In genomic region chr1:15525043-15525958, GRCh38 we compare ENCODE assay signal across 8 cellular contexts. TPM values are rescaled to one million over a fixed set of nuclear protein-coding genes. Genes with fewer than 3 reads are reported as not detected.
DNase-seq lines count a peak whose midpoint lies in the region; ATAC-seq, FAIRE-seq and TF ChIP-seq lines count a peak whose summit lies in the region.

No MANE protein-coding gene starts in this region.

- H3K27ac Mint-ChIP-seq in stimulated activated naive CD8-positive, alpha-beta T cell treated with anti-CD3 and anti-CD28 coated beads, Interleukin-15, amount 100 ng/mL, for 72 hours: peak overlapping the region; percentile 96 to 99

- CTCF ChIA-PET in AG04449 (lab: Yijun Ruan, JAX): no interaction called here
- CTCF ChIA-PET in RWPE1 (lab: Yijun Ruan, JAX): interaction anchor here (0.6 kb wide), 1 partner anchor 1027 kb away, joined by 3 read pairs; no protein-coding TSS in a partner anchor
- CTCF ChIA-PET in HepG2 (lab: Yijun Ruan, JAX; ENCODE audit: low intra/inter-chr PET ratio, low total read pairs): no interaction called here

- no peaks in the 10 kb centered on the region; a peak in 1 of 5 replicates for H3K27me3 ChIP-seq in HepG2 (ENCODE audit: control insufficient read depth in 1 of 2, insufficient read depth in 2 of 2, low read length in 2 of 2)

- POLR2A ChIA-PET in AG04449 (lab: Yijun Ruan, JAX) (interaction anchor here (0.5 kb wide), 1 partner anchor 1528 kb away, joined by 3 read pairs; the partner anchor contains the start of gene SDHB), RWPE1 (lab: Yijun Ruan, JAX; ENCODE audit: low non-redundant PET) (interaction anchor here (0.5 kb wide), 1 partner anchor 156 kb away, joined by 3 read pairs; no protein-coding TSS in a partner anchor), HepG2 (lab: Yijun Ruan, JAX) (interaction anchor here (2.2 kb wide), 1 partner anchor 59 kb away, joined by 10 read pairs; the partner anchor contains the start of gene AGMAT)

- peak overlapping the region; percentile 96 for H3K4me2 ChIP-seq in HepG2 (ENCODE audit: low read depth, low read length)

- H3K4me1 Mint-ChIP-seq in stimulated activated naive CD8-positive, alpha-beta T cell treated with anti-CD3 and anti-CD28 coated beads, Interleukin-15, amount 100 ng/mL, for 72 hours: peaks cover 52% of the 10 kb centered on the region

- no peak for FAIRE-seq in HepG2 (lab: Jason Lieb, UNC)

- TF ChIP-seq EP300 in HepG2 (IDR thresholded peaks at IDR 0.05; ENCODE audit: low read depth in 2 of 2, low read length in 2 of 2) (no peak), HepG2 (CRISPR knock-in tag; IDR thresholded peaks at IDR 0.05; ENCODE audit: borderline replicate concordance) (no peak)

- H3K9me3 Mint-ChIP-seq in stimulated activated naive CD8-positive, alpha-beta T cell treated with anti-CD3 and anti-CD28 coated beads, Interleukin-15, amount 100 ng/mL, for 72 hours: no peaks in the 10 kb centered on the region

- under 1% methylated on average over 34 of the region's 41 CpGs for WGBS in HepG2 (ENCODE audit: low lambda C conversion rate)

- TF ChIP-seq RAD21 in HepG2 (CRISPR knock-in tag; IDR thresholded peaks at IDR 0.05): no peak

- DNase-seq in AG04449 (ENCODE audit: low read depth, low spot score) (peak; percentile 84), RWPE1 (ENCODE audit: low spot score) (peak; percentile 99), cerebellar nuclear complex (lab: John Stamatoyannopoulos, UW) (peak; percentile 90 to 91), HepG2 (ENCODE audit: low spot score) (peak; percentile 93)
- peak; percentile 100 for DNase-seq in stimulated activated naive CD8-positive, alpha-beta T cell treated with anti-CD3 and anti-CD28 coated beads, Interleukin-15, amount 100 ng/mL, for 72 hours

- TF ChIP-seq POLR2A in HepG2 (IDR thresholded peaks at IDR 0.05; ENCODE audit: insufficient read depth in 1 of 2, low read depth in 2 of 2, low read length in 2 of 2): no peak

- H3K4me1 ChIP-seq in HepG2 (ENCODE audit: insufficient read depth, low read length): peaks cover 36% of the 10 kb centered on the region

- 0 out of 5 replicates have a peak, but pooled peaks cover 0 to 2% of the 10 kb centered on the region in 2 experiments for H3K36me3 ChIP-seq in HepG2 (replicated peaks in 1 of 2; ENCODE audit: control insufficient read depth in 1 of 2, insufficient read depth in 2 of 2, low read length in 2 of 2)

- intact Hi-C loops in HepG2 (cut with micrococcal nuclease; ENCODE audit: unreplicated experiment): loop anchor here (10.0 kb wide), 1 partner anchor 80 kb away; no protein-coding TSS in a partner anchor

- peak overlapping the region; percentile 78 for H3K4me3 ChIP-seq in AG04449 (ENCODE audit: low read depth, low read length)
- H3K4me3 ChIP-seq in HepG2 (replicated peaks in 1 of 3; ENCODE audit: insufficient read depth in 1 of 3, low read depth in 2 of 3, low read length in 3 of 3): peak overlapping the region; percentile 69 to 83 (median 74)

- TF ChIP-seq CTCF in AG04449 (IDR thresholded peaks at IDR 0.05; ENCODE audit: insufficient read depth, low read length, missing control alignments) (no peak), RWPE1 (conservative IDR thresholded peaks at IDR 0.05; ENCODE audit: low read depth) (no peak), HepG2 (CRISPR knock-in tag; IDR thresholded peaks at IDR 0.05) (no peak)

- H3K4me3 Mint-ChIP-seq in stimulated activated naive CD8-positive, alpha-beta T cell treated with anti-CD3 and anti-CD28 coated beads, Interleukin-15, amount 100 ng/mL, for 72 hours: peak overlapping the region; percentile 93 to 95

- no peaks in the 10 kb centered on the region for H3K9me3 ChIP-seq in HepG2 (ENCODE audit: low read length)

- peaks cover 21% of the 10 kb centered on the region for H3K79me2 ChIP-seq in HepG2 (ENCODE audit: insufficient read depth, low read length)

- no TSS peak for BruUV-seq in HepG2 (replicated peaks; lab: Mats Ljungman, UMichigan)

- peaks cover 4% of the 10 kb centered on the region; the same call in 1 of the 2 replicates for H4K20me1 ChIP-seq in HepG2 (ENCODE audit: insufficient read depth, low read length)

- peak overlapping the region; percentile 66 for H3K9ac ChIP-seq in HepG2 (ENCODE audit: insufficient read depth, low read depth, low read length)

- H3K27ac ChIP-seq in RWPE1: peak overlapping the region; percentile 88
- H3K27ac ChIP-seq in HepG2 (ENCODE audit: extremely low read length, insufficient read depth, low read length): peak overlapping the region; percentile 40

- in situ Hi-C loops in HepG2 (cut with HindIII; ENCODE audit: extremely low pct_ligation_motif_present, low pct_unique_long_range_greater_than_20kb): no loop called here

- H3K27me3 Mint-ChIP-seq in stimulated activated naive CD8-positive, alpha-beta T cell treated with anti-CD3 and anti-CD28 coated beads, Interleukin-15, amount 100 ng/mL, for 72 hours: no peaks in the 10 kb centered on the region

- ATAC-seq in GM18517 (IDR thresholded peaks at IDR 0.05; ENCODE audit: unreplicated experiment) (peak; percentile 29), HG03097 (IDR thresholded peaks at IDR 0.05; ENCODE audit: low FRiP score, unreplicated experiment) (peak; percentile 38), HepG2 (peak; percentile 13), HG03095 (IDR thresholded peaks at IDR 0.05; ENCODE audit: unreplicated experiment) (no peak)
- ATAC-seq in stimulated activated naive CD8-positive, alpha-beta T cell treated with anti-CD3 and anti-CD28 coated beads, Interleukin-15, amount 100 ng/mL, for 72 hours: peak; percentile 62

- peak overlapping the region; percentile 44 for H2AFZ ChIP-seq in HepG2 (ENCODE audit: low read length)

RNA-seq across cellular contexts. Expression of gene CASP9, which starts 1.3 kb away (rescaled TPM):
- total RNA-seq in HepG2 (2016; rRNA removed; fragmentation: Illumina TruSeq; extraction: Trizol): 8.5 and 12.3 TPM in 2 replicates
- 1.1 and 1.3 TPM in 2 replicates for total RNA-seq in HepG2 (2016; cell fraction: cytosol; rRNA removed; fragmentation: Illumina TruSeq; extraction: Trizol; ENCODE audit: low read depth)
- 10.1 and 11.4 TPM in 2 replicates for total RNA-seq in HepG2 (2016; cell fraction: insoluble cytoplasmic fraction; rRNA removed; fragmentation: Illumina TruSeq; extraction: Trizol)
- total RNA-seq in HepG2 (2016; cell fraction: membrane; rRNA removed; fragmentation: Illumina TruSeq; extraction: Trizol): 3.7 and 4.1 TPM in 2 replicates
- 4.9 and 5.2 TPM in 2 replicates for total RNA-seq in HepG2 (2016; cell fraction: nucleus; rRNA removed; fragmentation: Illumina TruSeq; extraction: Trizol)
- polyA plus RNA-seq in HepG2 (2011; rRNA removed): 11.5 and 13.1 TPM in 2 replicates
- 10.4 and 11.1 TPM in 2 replicates for polyA plus RNA-seq in HepG2 (2011; cell fraction: cytosol; rRNA removed)
- 24.0 and 32.3 TPM in 2 replicates for polyA plus RNA-seq in HepG2 (2011; cell fraction: nucleus; rRNA removed)
- 4.9 and 7.1 TPM in 2 replicates for polyA plus RNA-seq in HepG2 (2012)
- polyA plus RNA-seq in HepG2 (2016; cell fraction: cytosol; fragmentation: Illumina TruSeq; extraction: Trizol; ENCODE audit: low read depth): 1.5 and 1.9 TPM in 2 replicates
- 11.9 and 12.9 TPM in 2 replicates for polyA plus RNA-seq in HepG2 (2016; cell fraction: insoluble cytoplasmic fraction; fragmentation: Illumina TruSeq; extraction: Trizol; ENCODE audit: low read depth)
- polyA plus RNA-seq in HepG2 (2016; cell fraction: membrane; fragmentation: Illumina TruSeq; extraction: Trizol; ENCODE audit: low read depth): 3.7 and 4.2 TPM in 2 replicates
- 12.8 and 13.5 TPM in 2 replicates for polyA plus RNA-seq in HepG2 (2016; cell fraction: nucleus; fragmentation: Illumina TruSeq; extraction: Trizol; ENCODE audit: insufficient read depth, low read depth)
- 14.4 and 219 TPM in 2 replicates for polyA minus RNA-seq in HepG2 (2011; rRNA and poly(A)+ RNA removed; ENCODE audit: low replicate concordance)
- 6.1 and 6.7 TPM in 2 replicates for polyA minus RNA-seq in HepG2 (2011; cell fraction: cytosol; rRNA and poly(A)+ RNA removed)
- 5.2 and 6.5 TPM in 2 replicates for polyA minus RNA-seq in HepG2 (2011; cell fraction: nucleus; rRNA and poly(A)+ RNA removed)

RNA-seq across cellular contexts. Expression of gene DNAJC16, which starts 1.3 kb away (rescaled TPM):
- total RNA-seq in HepG2 (2016; rRNA removed; fragmentation: Illumina TruSeq; extraction: Trizol): 10.7 and 15.4 TPM in 2 replicates
- 7.3 and 7.8 TPM in 2 replicates for total RNA-seq in HepG2 (2016; cell fraction: cytosol; rRNA removed; fragmentation: Illumina TruSeq; extraction: Trizol; ENCODE audit: low read depth)
- 7.8 and 13.6 TPM in 2 replicates for total RNA-seq in HepG2 (2016; cell fraction: insoluble cytoplasmic fraction; rRNA removed; fragmentation: Illumina TruSeq; extraction: Trizol)
- 5.1 and 5.5 TPM in 2 replicates for total RNA-seq in HepG2 (2016; cell fraction: membrane; rRNA removed; fragmentation: Illumina TruSeq; extraction: Trizol)
- 15.6 and 16.7 TPM in 2 replicates for total RNA-seq in HepG2 (2016; cell fraction: nucleus; rRNA removed; fragmentation: Illumina TruSeq; extraction: Trizol)
- polyA plus RNA-seq in HepG2 (2011; rRNA removed): 11.4 and 11.7 TPM in 2 replicates
- 3.9 and 5.8 TPM in 2 replicates for polyA plus RNA-seq in HepG2 (2011; cell fraction: cytosol; rRNA removed)
- 7.8 and 8.8 TPM in 2 replicates for polyA plus RNA-seq in HepG2 (2011; cell fraction: nucleus; rRNA removed)
- polyA plus RNA-seq in HepG2 (2012): 12.0 and 15.5 TPM in 2 replicates
- polyA plus RNA-seq in HepG2 (2016; cell fraction: cytosol; fragmentation: Illumina TruSeq; extraction: Trizol; ENCODE audit: low read depth): 0.53 and 0.67 TPM in 2 replicates
- 6.7 and 7.3 TPM in 2 replicates for polyA plus RNA-seq in HepG2 (2016; cell fraction: insoluble cytoplasmic fraction; fragmentation: Illumina TruSeq; extraction: Trizol; ENCODE audit: low read depth)
- 1.7 and 3.2 TPM in 2 replicates for polyA plus RNA-seq in HepG2 (2016; cell fraction: membrane; fragmentation: Illumina TruSeq; extraction: Trizol; ENCODE audit: low read depth)
- 19.2 and 21.4 TPM in 2 replicates for polyA plus RNA-seq in HepG2 (2016; cell fraction: nucleus; fragmentation: Illumina TruSeq; extraction: Trizol; ENCODE audit: insufficient read depth, low read depth)
- polyA minus RNA-seq in HepG2 (2011; rRNA and poly(A)+ RNA removed; ENCODE audit: low replicate concordance): 20.6 and 25.6 TPM in 2 replicates
- polyA minus RNA-seq in HepG2 (2011; cell fraction: cytosol; rRNA and poly(A)+ RNA removed): 12.1 and 19.7 TPM in 2 replicates
- 14.9 and 20.4 TPM in 2 replicates for polyA minus RNA-seq in HepG2 (2011; cell fraction: nucleus; rRNA and poly(A)+ RNA removed)

RNA-seq across cellular contexts. Expression of gene CELA2B, which starts 49.4 kb away (rescaled TPM):
- not detected in 2 replicates for total RNA-seq in HepG2 (2016; rRNA removed; fragmentation: Illumina TruSeq; extraction: Trizol)
- not detected in 2 replicates for total RNA-seq in HepG2 (2016; cell fraction: cytosol; rRNA removed; fragmentation: Illumina TruSeq; extraction: Trizol; ENCODE audit: low read depth)
- not detected in 2 replicates for total RNA-seq in HepG2 (2016; cell fraction: insoluble cytoplasmic fraction; rRNA removed; fragmentation: Illumina TruSeq; extraction: Trizol)
- total RNA-seq in HepG2 (2016; cell fraction: membrane; rRNA removed; fragmentation: Illumina TruSeq; extraction: Trizol): not detected in 2 replicates
- total RNA-seq in HepG2 (2016; cell fraction: nucleus; rRNA removed; fragmentation: Illumina TruSeq; extraction: Trizol): not detected in 2 replicates
- polyA plus RNA-seq in HepG2 (2011; rRNA removed): not detected in 2 replicates
- polyA plus RNA-seq in HepG2 (2011; cell fraction: cytosol; rRNA removed): not detected in 2 replicates
- polyA plus RNA-seq in HepG2 (2011; cell fraction: nucleus; rRNA removed): not detected in 2 replicates
- not detected in 2 replicates for polyA plus RNA-seq in HepG2 (2012)
- polyA plus RNA-seq in HepG2 (2016; cell fraction: cytosol; fragmentation: Illumina TruSeq; extraction: Trizol; ENCODE audit: low read depth): not detected in 2 replicates
- polyA plus RNA-seq in HepG2 (2016; cell fraction: insoluble cytoplasmic fraction; fragmentation: Illumina TruSeq; extraction: Trizol; ENCODE audit: low read depth): not detected in 2 replicates
- polyA plus RNA-seq in HepG2 (2016; cell fraction: membrane; fragmentation: Illumina TruSeq; extraction: Trizol; ENCODE audit: low read depth): not detected in 2 replicates
- not detected in 2 replicates for polyA plus RNA-seq in HepG2 (2016; cell fraction: nucleus; fragmentation: Illumina TruSeq; extraction: Trizol; ENCODE audit: insufficient read depth, low read depth)
- polyA minus RNA-seq in HepG2 (2011; rRNA and poly(A)+ RNA removed; ENCODE audit: low replicate concordance): not detected in 2 replicates
- not detected in 2 replicates for polyA minus RNA-seq in HepG2 (2011; cell fraction: cytosol; rRNA and poly(A)+ RNA removed)
- polyA minus RNA-seq in HepG2 (2011; cell fraction: nucleus; rRNA and poly(A)+ RNA removed): not detected in 2 replicates

RNA-seq across cellular contexts. Expression of gene AGMAT, which starts 59.5 kb away (rescaled TPM):
- 174 and 216 TPM in 2 replicates for total RNA-seq in HepG2 (2016; rRNA removed; fragmentation: Illumina TruSeq; extraction: Trizol)
- total RNA-seq in HepG2 (2016; cell fraction: cytosol; rRNA removed; fragmentation: Illumina TruSeq; extraction: Trizol; ENCODE audit: low read depth): 22.0 and 25.2 TPM in 2 replicates
- total RNA-seq in HepG2 (2016; cell fraction: insoluble cytoplasmic fraction; rRNA removed; fragmentation: Illumina TruSeq; extraction: Trizol): 174 and 209 TPM in 2 replicates
- total RNA-seq in HepG2 (2016; cell fraction: membrane; rRNA removed; fragmentation: Illumina TruSeq; extraction: Trizol): 86.5 and 94.9 TPM in 2 replicates
- 61.7 and 71.0 TPM in 2 replicates for total RNA-seq in HepG2 (2016; cell fraction: nucleus; rRNA removed; fragmentation: Illumina TruSeq; extraction: Trizol)
- polyA plus RNA-seq in HepG2 (2011; rRNA removed): 52.6 and 59.1 TPM in 2 replicates
- polyA plus RNA-seq in HepG2 (2011; cell fraction: cytosol; rRNA removed): 56.4 and 64.1 TPM in 2 replicates
- polyA plus RNA-seq in HepG2 (2011; cell fraction: nucleus; rRNA removed): 19.8 and 21.4 TPM in 2 replicates
- polyA plus RNA-seq in HepG2 (2012): 42.6 and 66.8 TPM in 2 replicates
- polyA plus RNA-seq in HepG2 (2016; cell fraction: cytosol; fragmentation: Illumina TruSeq; extraction: Trizol; ENCODE audit: low read depth): 17.9 and 21.4 TPM in 2 replicates
- polyA plus RNA-seq in HepG2 (2016; cell fraction: insoluble cytoplasmic fraction; fragmentation: Illumina TruSeq; extraction: Trizol; ENCODE audit: low read depth): 174 and 175 TPM in 2 replicates
- polyA plus RNA-seq in HepG2 (2016; cell fraction: membrane; fragmentation: Illumina TruSeq; extraction: Trizol; ENCODE audit: low read depth): 49.4 and 51.3 TPM in 2 replicates
- polyA plus RNA-seq in HepG2 (2016; cell fraction: nucleus; fragmentation: Illumina TruSeq; extraction: Trizol; ENCODE audit: insufficient read depth, low read depth): 65.8 and 75.1 TPM in 2 replicates
- 29.8 and 85.0 TPM in 2 replicates for polyA minus RNA-seq in HepG2 (2011; rRNA and poly(A)+ RNA removed; ENCODE audit: low replicate concordance)
- 46.5 and 48.4 TPM in 2 replicates for polyA minus RNA-seq in HepG2 (2011; cell fraction: cytosol; rRNA and poly(A)+ RNA removed)
- polyA minus RNA-seq in HepG2 (2011; cell fraction: nucleus; rRNA and poly(A)+ RNA removed): 22.0 and 23.9 TPM in 2 replicates
